In the genomic region with DNA sequence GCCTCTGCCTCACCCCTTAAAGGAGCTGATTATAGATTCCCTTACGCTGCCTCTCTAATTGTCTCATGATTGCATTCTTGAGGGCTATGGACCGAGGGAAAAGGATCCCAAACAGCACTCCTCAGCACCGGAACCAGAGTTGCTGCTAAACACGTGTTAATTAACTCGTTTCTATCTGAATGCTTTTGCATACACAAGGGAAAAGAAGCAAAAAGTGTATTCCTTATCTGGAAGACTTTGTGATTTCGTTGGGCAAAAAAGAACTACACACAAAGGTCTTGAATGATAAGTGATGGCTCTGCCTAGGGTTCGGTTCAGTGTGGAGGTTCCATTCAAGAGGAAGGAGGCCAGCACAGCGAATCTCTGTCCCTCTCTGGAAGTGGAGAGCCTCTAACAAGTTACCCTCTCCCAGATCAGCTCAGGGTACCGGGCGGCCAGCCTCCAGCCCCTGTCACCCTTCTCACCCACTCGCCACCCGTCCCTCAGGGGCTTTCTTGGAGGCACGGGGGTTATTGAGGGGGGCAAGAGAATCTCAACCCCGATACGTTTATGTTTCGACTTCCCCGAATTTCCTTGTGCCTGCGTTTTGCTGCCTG, we compare ENCODE assay signal across 1 cellular context.
A peak's percentile ranks its signal among the peaks of the same experiment; 100 is the strongest.
TF ChIP-seq lines count a peak whose summit lies in the region.

No MANE protein-coding gene starts in this region.

TF ChIP-seq in K562, 482 proteins besides CTCF, POLR2A, EP300 and RAD21 (continued from another document):
- TF ChIP-seq, protein P1, sequence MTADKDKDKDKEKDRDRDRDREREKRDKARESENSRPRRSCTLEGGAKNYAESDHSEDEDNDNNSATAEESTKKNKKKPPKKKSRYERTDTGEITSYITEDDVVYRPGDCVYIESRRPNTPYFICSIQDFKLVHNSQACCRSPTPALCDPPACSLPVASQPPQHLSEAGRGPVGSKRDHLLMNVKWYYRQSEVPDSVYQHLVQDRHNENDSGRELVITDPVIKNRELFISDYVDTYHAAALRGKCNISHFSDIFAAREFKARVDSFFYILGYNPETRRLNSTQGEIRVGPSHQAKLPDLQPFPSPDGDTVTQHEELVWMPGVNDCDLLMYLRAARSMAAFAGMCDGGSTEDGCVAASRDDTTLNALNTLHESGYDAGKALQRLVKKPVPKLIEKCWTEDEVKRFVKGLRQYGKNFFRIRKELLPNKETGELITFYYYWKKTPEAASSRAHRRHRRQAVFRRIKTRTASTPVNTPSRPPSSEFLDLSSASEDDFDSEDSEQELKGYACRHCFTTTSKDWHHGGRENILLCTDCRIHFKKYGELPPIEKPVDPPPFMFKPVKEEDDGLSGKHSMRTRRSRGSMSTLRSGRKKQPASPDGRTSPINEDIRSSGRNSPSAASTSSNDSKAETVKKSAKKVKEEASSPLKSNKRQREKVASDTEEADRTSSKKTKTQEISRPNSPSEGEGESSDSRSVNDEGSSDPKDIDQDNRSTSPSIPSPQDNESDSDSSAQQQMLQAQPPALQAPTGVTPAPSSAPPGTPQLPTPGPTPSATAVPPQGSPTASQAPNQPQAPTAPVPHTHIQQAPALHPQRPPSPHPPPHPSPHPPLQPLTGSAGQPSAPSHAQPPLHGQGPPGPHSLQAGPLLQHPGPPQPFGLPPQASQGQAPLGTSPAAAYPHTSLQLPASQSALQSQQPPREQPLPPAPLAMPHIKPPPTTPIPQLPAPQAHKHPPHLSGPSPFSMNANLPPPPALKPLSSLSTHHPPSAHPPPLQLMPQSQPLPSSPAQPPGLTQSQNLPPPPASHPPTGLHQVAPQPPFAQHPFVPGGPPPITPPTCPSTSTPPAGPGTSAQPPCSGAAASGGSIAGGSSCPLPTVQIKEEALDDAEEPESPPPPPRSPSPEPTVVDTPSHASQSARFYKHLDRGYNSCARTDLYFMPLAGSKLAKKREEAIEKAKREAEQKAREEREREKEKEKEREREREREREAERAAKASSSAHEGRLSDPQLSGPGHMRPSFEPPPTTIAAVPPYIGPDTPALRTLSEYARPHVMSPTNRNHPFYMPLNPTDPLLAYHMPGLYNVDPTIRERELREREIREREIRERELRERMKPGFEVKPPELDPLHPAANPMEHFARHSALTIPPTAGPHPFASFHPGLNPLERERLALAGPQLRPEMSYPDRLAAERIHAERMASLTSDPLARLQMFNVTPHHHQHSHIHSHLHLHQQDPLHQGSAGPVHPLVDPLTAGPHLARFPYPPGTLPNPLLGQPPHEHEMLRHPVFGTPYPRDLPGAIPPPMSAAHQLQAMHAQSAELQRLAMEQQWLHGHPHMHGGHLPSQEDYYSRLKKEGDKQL (CRISPR knock-in tag; IDR thresholded peaks at IDR 0.05; ENCODE audit: borderline replicate concordance), result peak; percentile 94; the same call in 1 of the 2 replicates
- TF ChIP-seq TBL1XR1 (IDR thresholded peaks at IDR 0.05; ENCODE audit: low read length in 2 of 2), result 0 out of 4 replicates have a peak, but pooled peaks of 1 of the 2 experiments have one; percentile 2
- TF ChIP-seq SMAD1 (IDR thresholded peaks at IDR 0.05; ENCODE audit: low read depth, low read length, partially characterized antibody), result peak; percentile 13
- TF ChIP-seq, protein P2, sequence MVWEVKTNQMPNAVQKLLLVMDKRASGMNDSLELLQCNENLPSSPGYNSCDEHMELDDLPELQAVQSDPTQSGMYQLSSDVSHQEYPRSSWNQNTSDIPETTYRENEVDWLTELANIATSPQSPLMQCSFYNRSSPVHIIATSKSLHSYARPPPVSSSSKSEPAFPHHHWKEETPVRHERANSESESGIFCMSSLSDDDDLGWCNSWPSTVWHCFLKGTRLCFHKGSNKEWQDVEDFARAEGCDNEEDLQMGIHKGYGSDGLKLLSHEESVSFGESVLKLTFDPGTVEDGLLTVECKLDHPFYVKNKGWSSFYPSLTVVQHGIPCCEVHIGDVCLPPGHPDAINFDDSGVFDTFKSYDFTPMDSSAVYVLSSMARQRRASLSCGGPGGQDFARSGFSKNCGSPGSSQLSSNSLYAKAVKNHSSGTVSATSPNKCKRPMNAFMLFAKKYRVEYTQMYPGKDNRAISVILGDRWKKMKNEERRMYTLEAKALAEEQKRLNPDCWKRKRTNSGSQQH (CRISPR knock-in tag; IDR thresholded peaks at IDR 0.05), result peak; percentile 76; the same call in 1 of the 2 replicates
- no peak for TF ChIP-seq ZNF586 (CRISPR knock-in tag; conservative IDR thresholded peaks at IDR 0.05)
- TF ChIP-seq ZNF778 (CRISPR knock-in tag; IDR thresholded peaks at IDR 0.05), result no peak
- TF ChIP-seq, protein P3, sequence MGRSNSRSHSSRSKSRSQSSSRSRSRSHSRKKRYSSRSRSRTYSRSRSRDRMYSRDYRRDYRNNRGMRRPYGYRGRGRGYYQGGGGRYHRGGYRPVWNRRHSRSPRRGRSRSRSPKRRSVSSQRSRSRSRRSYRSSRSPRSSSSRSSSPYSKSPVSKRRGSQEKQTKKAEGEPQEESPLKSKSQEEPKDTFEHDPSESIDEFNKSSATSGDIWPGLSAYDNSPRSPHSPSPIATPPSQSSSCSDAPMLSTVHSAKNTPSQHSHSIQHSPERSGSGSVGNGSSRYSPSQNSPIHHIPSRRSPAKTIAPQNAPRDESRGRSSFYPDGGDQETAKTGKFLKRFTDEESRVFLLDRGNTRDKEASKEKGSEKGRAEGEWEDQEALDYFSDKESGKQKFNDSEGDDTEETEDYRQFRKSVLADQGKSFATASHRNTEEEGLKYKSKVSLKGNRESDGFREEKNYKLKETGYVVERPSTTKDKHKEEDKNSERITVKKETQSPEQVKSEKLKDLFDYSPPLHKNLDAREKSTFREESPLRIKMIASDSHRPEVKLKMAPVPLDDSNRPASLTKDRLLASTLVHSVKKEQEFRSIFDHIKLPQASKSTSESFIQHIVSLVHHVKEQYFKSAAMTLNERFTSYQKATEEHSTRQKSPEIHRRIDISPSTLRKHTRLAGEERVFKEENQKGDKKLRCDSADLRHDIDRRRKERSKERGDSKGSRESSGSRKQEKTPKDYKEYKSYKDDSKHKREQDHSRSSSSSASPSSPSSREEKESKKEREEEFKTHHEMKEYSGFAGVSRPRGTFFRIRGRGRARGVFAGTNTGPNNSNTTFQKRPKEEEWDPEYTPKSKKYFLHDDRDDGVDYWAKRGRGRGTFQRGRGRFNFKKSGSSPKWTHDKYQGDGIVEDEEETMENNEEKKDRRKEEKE (IDR thresholded peaks at IDR 0.05; ENCODE audit: borderline replicate concordance in 1 of 2, control insufficient read depth in 1 of 2, low read depth in 2 of 2, low read length in 1 of 2), result no peak
- TF ChIP-seq ZNF780A (CRISPR knock-in tag; IDR thresholded peaks at IDR 0.05), result peak; percentile 46; the same call in 1 of the 2 replicates
- TF ChIP-seq, protein P4, sequence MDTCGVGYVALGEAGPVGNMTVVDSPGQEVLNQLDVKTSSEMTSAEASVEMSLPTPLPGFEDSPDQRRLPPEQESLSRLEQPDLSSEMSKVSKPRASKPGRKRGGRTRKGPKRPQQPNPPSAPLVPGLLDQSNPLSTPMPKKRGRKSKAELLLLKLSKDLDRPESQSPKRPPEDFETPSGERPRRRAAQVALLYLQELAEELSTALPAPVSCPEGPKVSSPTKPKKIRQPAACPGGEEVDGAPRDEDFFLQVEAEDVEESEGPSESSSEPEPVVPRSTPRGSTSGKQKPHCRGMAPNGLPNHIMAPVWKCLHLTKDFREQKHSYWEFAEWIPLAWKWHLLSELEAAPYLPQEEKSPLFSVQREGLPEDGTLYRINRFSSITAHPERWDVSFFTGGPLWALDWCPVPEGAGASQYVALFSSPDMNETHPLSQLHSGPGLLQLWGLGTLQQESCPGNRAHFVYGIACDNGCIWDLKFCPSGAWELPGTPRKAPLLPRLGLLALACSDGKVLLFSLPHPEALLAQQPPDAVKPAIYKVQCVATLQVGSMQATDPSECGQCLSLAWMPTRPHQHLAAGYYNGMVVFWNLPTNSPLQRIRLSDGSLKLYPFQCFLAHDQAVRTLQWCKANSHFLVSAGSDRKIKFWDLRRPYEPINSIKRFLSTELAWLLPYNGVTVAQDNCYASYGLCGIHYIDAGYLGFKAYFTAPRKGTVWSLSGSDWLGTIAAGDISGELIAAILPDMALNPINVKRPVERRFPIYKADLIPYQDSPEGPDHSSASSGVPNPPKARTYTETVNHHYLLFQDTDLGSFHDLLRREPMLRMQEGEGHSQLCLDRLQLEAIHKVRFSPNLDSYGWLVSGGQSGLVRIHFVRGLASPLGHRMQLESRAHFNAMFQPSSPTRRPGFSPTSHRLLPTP (IDR thresholded peaks at IDR 0.05; ENCODE audit: borderline replicate concordance, extremely low read depth, insufficient read length), result no peak
- TF ChIP-seq, protein P5, sequence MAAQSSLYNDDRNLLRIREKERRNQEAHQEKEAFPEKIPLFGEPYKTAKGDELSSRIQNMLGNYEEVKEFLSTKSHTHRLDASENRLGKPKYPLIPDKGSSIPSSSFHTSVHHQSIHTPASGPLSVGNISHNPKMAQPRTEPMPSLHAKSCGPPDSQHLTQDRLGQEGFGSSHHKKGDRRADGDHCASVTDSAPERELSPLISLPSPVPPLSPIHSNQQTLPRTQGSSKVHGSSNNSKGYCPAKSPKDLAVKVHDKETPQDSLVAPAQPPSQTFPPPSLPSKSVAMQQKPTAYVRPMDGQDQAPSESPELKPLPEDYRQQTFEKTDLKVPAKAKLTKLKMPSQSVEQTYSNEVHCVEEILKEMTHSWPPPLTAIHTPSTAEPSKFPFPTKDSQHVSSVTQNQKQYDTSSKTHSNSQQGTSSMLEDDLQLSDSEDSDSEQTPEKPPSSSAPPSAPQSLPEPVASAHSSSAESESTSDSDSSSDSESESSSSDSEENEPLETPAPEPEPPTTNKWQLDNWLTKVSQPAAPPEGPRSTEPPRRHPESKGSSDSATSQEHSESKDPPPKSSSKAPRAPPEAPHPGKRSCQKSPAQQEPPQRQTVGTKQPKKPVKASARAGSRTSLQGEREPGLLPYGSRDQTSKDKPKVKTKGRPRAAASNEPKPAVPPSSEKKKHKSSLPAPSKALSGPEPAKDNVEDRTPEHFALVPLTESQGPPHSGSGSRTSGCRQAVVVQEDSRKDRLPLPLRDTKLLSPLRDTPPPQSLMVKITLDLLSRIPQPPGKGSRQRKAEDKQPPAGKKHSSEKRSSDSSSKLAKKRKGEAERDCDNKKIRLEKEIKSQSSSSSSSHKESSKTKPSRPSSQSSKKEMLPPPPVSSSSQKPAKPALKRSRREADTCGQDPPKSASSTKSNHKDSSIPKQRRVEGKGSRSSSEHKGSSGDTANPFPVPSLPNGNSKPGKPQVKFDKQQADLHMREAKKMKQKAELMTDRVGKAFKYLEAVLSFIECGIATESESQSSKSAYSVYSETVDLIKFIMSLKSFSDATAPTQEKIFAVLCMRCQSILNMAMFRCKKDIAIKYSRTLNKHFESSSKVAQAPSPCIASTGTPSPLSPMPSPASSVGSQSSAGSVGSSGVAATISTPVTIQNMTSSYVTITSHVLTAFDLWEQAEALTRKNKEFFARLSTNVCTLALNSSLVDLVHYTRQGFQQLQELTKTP (IDR thresholded peaks at IDR 0.05; ENCODE audit: low read depth in 1 of 2, partially characterized antibody in 2 of 2), result peak in 1 of 2 experiments; percentile 27
- TF ChIP-seq PRMT5 (CRISPR knock-in tag; IDR thresholded peaks at IDR 0.05), result no peak
- peak in 1 of 2 experiments; percentile 24; a peak in 1 of 3 replicates for TF ChIP-seq CBX3 (IDR thresholded peaks at IDR 0.05; ENCODE audit: borderline replicate concordance in 1 of 2, low read length in 2 of 2)
- TF ChIP-seq, protein P6, sequence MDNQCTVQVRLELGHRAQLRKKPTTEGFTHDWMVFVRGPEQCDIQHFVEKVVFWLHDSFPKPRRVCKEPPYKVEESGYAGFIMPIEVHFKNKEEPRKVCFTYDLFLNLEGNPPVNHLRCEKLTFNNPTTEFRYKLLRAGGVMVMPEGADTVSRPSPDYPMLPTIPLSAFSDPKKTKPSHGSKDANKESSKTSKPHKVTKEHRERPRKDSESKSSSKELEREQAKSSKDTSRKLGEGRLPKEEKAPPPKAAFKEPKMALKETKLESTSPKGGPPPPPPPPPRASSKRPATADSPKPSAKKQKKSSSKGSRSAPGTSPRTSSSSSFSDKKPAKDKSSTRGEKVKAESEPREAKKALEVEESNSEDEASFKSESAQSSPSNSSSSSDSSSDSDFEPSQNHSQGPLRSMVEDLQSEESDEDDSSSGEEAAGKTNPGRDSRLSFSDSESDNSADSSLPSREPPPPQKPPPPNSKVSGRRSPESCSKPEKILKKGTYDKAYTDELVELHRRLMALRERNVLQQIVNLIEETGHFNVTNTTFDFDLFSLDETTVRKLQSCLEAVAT (IDR thresholded peaks at IDR 0.05), result no peak
